4 cellular contexts compared by ENCODE assay signal in the genomic region with DNA sequence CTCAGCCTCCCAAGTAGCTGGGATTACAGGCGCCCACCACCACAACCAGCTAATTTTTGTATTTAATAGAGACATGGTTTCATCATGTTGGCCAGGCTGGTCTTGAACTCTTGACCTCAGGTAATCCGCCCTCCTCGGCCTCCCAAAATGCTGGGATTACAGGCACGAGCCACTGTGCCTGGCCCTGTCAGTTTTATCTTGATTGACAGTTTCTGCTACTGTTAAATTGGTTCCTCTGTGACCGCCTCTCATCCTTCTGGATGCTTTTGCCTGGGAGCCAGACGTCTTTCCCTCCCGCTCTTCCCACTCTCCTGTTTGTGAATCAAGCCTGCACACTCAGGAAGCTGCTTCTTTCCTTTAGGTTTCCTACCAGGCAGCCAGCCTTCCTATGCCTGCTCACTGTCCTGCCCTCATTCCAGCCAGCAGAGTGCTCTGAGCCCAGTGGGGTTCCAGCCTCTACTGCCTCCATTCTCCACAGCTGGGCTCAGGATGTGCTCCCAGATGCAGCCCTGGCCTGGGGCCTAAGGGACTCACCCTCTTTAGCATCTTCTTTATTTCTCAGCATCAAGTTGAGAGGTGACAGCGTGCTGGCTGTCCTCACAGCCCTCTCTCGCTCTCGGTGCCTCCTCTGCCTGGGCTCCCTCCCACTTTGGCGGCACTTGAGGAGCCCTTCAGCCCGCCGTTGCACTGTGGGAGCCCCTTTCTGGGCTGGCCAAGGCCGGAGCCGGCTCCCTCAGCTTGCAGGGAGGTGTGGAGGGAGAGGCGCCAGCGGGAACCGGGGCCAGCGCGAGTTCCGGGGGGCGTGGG. TPM values are rescaled to one million over a fixed set of nuclear protein-coding genes. Genes with fewer than 3 reads are reported as not detected.
"Had no signal": no experiment of that assay in that cellular context is flagged by ENCODE, and none has a peak within 500 bp of the region (broad histone marks: within the 10 kb centered on the region; RNA-seq: fewer than 3 reads in every experiment).

No MANE protein-coding gene starts in this region.

RNA-seq across cellular contexts. Expression of a gene that starts 5.0 kb away (rescaled TPM):
- total RNA-seq: ascending aorta, Right ventricle myocardium superior, SJCRH30 had no signal
- polyA plus RNA-seq: SK-N-SH had no signal
